8 cellular contexts compared by ENCODE assay signal in the genomic region with DNA sequence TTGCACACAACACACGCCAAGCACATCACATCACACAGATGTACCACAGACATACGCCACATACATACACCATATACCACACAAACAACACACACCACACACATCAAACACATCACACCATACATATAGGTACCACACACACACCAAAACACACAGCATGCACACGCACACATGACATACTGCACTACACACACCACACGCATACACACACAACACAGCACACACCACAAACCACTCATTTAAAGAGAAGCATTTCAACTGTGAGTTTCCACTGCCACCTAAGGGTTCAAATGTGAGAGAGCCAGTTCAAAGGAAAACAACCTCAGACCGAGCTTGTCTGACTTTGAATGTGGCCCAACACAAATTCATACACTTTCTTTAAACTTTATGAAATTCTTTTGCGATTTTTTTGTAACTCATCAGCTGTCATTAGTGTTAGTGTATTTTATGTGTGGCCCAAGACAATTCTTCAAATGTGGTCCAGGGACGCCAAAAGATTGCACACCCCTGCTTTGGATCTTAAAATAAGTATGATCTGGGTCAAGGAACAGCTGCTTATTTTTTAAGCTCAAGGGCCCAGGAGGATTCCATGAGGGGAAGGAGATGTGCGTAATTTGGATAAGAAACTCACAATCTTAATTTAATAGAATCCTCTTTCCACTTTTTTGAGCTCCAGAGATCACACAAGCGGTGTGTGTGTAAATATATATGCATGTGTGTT.
DNase-seq lines count a peak whose midpoint lies in the region; ATAC-seq and TF ChIP-seq lines count a peak whose summit lies in the region.

No MANE protein-coding gene starts in this region.

- no peaks in the 10 kb centered on the region for H3K27me3 ChIP-seq in upper lobe of right lung

- no peaks in the 10 kb centered on the region for H3K9me3 Mint-ChIP-seq in activated CD4-positive, alpha-beta memory T cell treated with anti-CD3 and anti-CD28 coated beads, Interleukin-2, amount 10 ng/mL, durations not matched to agents 7 days and 5 days

- ATAC-seq in upper lobe of right lung = peak; percentile 27
- ATAC-seq in HG02938 (IDR thresholded peaks at IDR 0.05; ENCODE audit: unreplicated experiment) = no peak
- ATAC-seq in GM18511 (IDR thresholded peaks at IDR 0.05; ENCODE audit: unreplicated experiment) = no peak

- no peak overlapping the region for H3K4me3 ChIP-seq in upper lobe of right lung

- intact Hi-C loops in upper lobe of right lung (cut with DNase I) = no loop called here

- H3K9me3 ChIP-seq in upper lobe of right lung = no peaks in the 10 kb centered on the region

- peaks cover 14% of the 10 kb centered on the region for H3K4me1 Mint-ChIP-seq in activated CD4-positive, alpha-beta memory T cell treated with anti-CD3 and anti-CD28 coated beads, Interleukin-2, amount 10 ng/mL, durations not matched to agents 7 days and 5 days

- DNase-seq in Ammon's horn (ENCODE audit: low spot score) (peak; percentile 73), KG1 (lab: John Stamatoyannopoulos, UW) (peak; percentile 51), SHP77 (lab: John Stamatoyannopoulos, UW) (peak; percentile 54 to 65), inferior parietal cortex (ENCODE audit: extremely low spot score) (peak; percentile 74), upper lobe of right lung (no peak)
- no peak for DNase-seq in activated CD4-positive, alpha-beta memory T cell treated with anti-CD3 and anti-CD28 coated beads, Interleukin-2, amount 10 ng/mL, durations not matched to agents 7 days and 5 days

- POLR2A ChIA-PET in activated CD4-positive, alpha-beta memory T cell treated with anti-CD3 and anti-CD28 coated beads, Interleukin-2, amount 10 ng/mL, durations not matched to agents 7 days and 5 days (lab: Charles Lee) = interaction anchor here (1.0 kb wide), 1 partner anchor 496 kb away, joined by 4 read pairs; no protein-coding TSS in a partner anchor

- peak; percentile 51 for TF ChIP-seq CTCF in upper lobe of right lung (IDR thresholded peaks at IDR 0.05)

- H3K4me1 ChIP-seq in upper lobe of right lung = no peaks in the 10 kb centered on the region

- H3K36me3 ChIP-seq in upper lobe of right lung = no peaks in the 10 kb centered on the region

- peaks cover 12% of the 10 kb centered on the region for H3K27me3 Mint-ChIP-seq in activated CD4-positive, alpha-beta memory T cell treated with anti-CD3 and anti-CD28 coated beads, Interleukin-2, amount 10 ng/mL, durations not matched to agents 7 days and 5 days

- H3K27ac ChIP-seq in upper lobe of right lung = no peak overlapping the region

- H3K27ac Mint-ChIP-seq in activated CD4-positive, alpha-beta memory T cell treated with anti-CD3 and anti-CD28 coated beads, Interleukin-2, amount 10 ng/mL, durations not matched to agents 7 days and 5 days = no peak overlapping the region

- CTCF ChIA-PET in activated CD4-positive, alpha-beta memory T cell treated with anti-CD3 and anti-CD28 coated beads, Interleukin-2, amount 10 ng/mL, durations not matched to agents 7 days and 5 days (lab: Charles Lee) = interaction anchor here (0.7 to 5.1 kb wide), 10 partner anchors 13 to 550 kb away, joined by 3 to 235 read pairs (median 4); partner anchors contain the start of gene GADD45G

- no peak overlapping the region for H3K4me3 Mint-ChIP-seq in activated CD4-positive, alpha-beta memory T cell treated with anti-CD3 and anti-CD28 coated beads, Interleukin-2, amount 10 ng/mL, durations not matched to agents 7 days and 5 days

- H3K36me3 Mint-ChIP-seq in activated CD4-positive, alpha-beta memory T cell treated with anti-CD3 and anti-CD28 coated beads, Interleukin-2, amount 10 ng/mL, durations not matched to agents 7 days and 5 days (ENCODE audit: low read depth) = no peaks in the 10 kb centered on the region

Comparison
In these comparisons a context has a peak if more than half of its experiments do, and no peak if none do; other contexts are left out.
1. DNase-seq: peak in Ammon's horn (single experiment), KG1 (single experiment), SHP77 (2 of 2) and inferior parietal cortex (single experiment); none in upper lobe of right lung (single experiment) and activated CD4-positive, alpha-beta memory T cell treated with anti-CD3 and anti-CD28 coated beads, Interleukin-2, amount 10 ng/mL, durations not matched to agents 7 days and 5 days (single experiment).